Comparison of ENCODE assay signal across 3 cellular contexts in the genomic region with DNA sequence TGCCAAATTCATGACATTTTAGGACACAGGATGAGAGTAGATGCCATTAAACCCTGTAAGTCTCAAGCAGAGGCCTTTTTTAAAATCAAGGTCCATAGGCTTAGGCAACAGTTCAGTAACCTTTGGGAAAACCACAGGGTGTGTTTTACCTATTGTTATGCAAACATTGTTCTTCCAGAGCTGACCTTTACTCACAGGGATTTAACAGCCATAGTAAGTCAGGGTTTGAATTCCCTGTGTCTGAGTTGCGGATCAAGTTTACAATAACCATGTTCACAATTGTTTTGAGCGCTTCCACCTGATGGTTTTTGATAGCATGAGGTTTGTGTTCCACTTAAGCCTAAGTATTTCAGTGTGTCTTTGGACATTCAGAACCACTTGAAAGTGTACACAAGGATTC.
TF ChIP-seq lines count a peak whose summit lies in the region.

No MANE protein-coding gene starts in this region.

TF ChIP-seq in GM23338, 12 proteins besides CTCF, POLR2A, EP300 and RAD21:
- TF ChIP-seq REST (IDR thresholded peaks at IDR 0.05; ENCODE audit: unreplicated experiment) (no peak), NANOG (IDR thresholded peaks at IDR 0.05; ENCODE audit: borderline replicate concordance) (peak; percentile 9; the same call in 1 of the 2 replicates)
TF ChIP-seq in GM23338: peak in this region for 1.

TF ChIP-seq in WTC11, 78 proteins besides CTCF, POLR2A, EP300 and RAD21:
- TF ChIP-seq, protein P1, sequence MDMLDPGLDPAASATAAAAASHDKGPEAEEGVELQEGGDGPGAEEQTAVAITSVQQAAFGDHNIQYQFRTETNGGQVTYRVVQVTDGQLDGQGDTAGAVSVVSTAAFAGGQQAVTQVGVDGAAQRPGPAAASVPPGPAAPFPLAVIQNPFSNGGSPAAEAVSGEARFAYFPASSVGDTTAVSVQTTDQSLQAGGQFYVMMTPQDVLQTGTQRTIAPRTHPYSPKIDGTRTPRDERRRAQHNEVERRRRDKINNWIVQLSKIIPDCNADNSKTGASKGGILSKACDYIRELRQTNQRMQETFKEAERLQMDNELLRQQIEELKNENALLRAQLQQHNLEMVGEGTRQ (CRISPR knock-in tag; IDR thresholded peaks at IDR 0.05): no peak
- TF ChIP-seq TEAD1 (CRISPR knock-in tag; IDR thresholded peaks at IDR 0.05): 0 out of 2 replicates have a peak, but pooled peaks have one; percentile 22

TF ChIP-seq in liver, 16 proteins besides CTCF, POLR2A, EP300 and RAD21 (continued from another document):
- TF ChIP-seq, protein P2, sequence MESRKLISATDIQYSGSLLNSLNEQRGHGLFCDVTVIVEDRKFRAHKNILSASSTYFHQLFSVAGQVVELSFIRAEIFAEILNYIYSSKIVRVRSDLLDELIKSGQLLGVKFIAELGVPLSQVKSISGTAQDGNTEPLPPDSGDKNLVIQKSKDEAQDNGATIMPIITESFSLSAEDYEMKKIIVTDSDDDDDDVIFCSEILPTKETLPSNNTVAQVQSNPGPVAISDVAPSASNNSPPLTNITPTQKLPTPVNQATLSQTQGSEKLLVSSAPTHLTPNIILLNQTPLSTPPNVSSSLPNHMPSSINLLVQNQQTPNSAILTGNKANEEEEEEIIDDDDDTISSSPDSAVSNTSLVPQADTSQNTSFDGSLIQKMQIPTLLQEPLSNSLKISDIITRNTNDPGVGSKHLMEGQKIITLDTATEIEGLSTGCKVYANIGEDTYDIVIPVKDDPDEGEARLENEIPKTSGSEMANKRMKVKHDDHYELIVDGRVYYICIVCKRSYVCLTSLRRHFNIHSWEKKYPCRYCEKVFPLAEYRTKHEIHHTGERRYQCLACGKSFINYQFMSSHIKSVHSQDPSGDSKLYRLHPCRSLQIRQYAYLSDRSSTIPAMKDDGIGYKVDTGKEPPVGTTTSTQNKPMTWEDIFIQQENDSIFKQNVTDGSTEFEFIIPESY (IDR thresholded peaks at IDR 0.05): peak; percentile 38
- TF ChIP-seq FOXA1 (IDR thresholded peaks at IDR 0.05): no peak
- no peak for TF ChIP-seq EGR1 (IDR thresholded peaks at IDR 0.05; ENCODE audit: low read depth in 2 of 2)
- TF ChIP-seq JUND (IDR thresholded peaks at IDR 0.05): peak; percentile 28 to 39
- TF ChIP-seq REST (IDR thresholded peaks at IDR 0.05): no peak
- TF ChIP-seq ATF3 (IDR thresholded peaks at IDR 0.05): peak; percentile 56
- TF ChIP-seq YY1 (IDR thresholded peaks at IDR 0.05): peak; percentile 51
- TF ChIP-seq HNF4A (conservative IDR thresholded peaks at IDR 0.05): peak; percentile 81 to 91
